ENCODE assay signal across 8 cellular contexts in genomic region chr2:171923206-171923605, GRCh38. TPM values are rescaled to one million over a fixed set of nuclear protein-coding genes. Genes with fewer than 3 reads are reported as not detected.
A peak's percentile ranks its signal among the peaks of the same experiment; 100 is the strongest.
DNase-seq lines count a peak whose midpoint lies in the region; ATAC-seq and TF ChIP-seq lines count a peak whose summit lies in the region.

No MANE protein-coding gene starts in this region.

- ATAC-seq in GM18520 (IDR thresholded peaks at IDR 0.05; ENCODE audit: unreplicated experiment) (no peak), GM18909 (IDR thresholded peaks at IDR 0.05; ENCODE audit: poor library complexity, unreplicated experiment) (no peak)

- no peaks in the 10 kb centered on the region for H3K27me3 ChIP-seq in mononuclear cell (ENCODE audit: insufficient read depth, low read length)

- peaks cover 1% of the 10 kb centered on the region for H3K36me3 Mint-ChIP-seq in chondrocyte (ENCODE audit: low read depth)

- peak overlapping the region; percentile 98 for H3K4me3 ChIP-seq in mononuclear cell (ENCODE audit: low read length)

- H3K27me3 Mint-ChIP-seq in chondrocyte (ENCODE audit: low read depth), result no peaks in the 10 kb centered on the region

- peaks cover 24% of the 10 kb centered on the region for H3K4me1 ChIP-seq in mononuclear cell (ENCODE audit: insufficient read depth, low read length)

- peaks cover 35% of the 10 kb centered on the region for H3K4me1 Mint-ChIP-seq in chondrocyte (ENCODE audit: low read depth)

- H3K4me3 Mint-ChIP-seq in chondrocyte (ENCODE audit: unreplicated experiment), result peak overlapping the region; percentile 99

- no peaks in the 10 kb centered on the region for H3K9me3 ChIP-seq in mononuclear cell (ENCODE audit: low read depth, low read length)

- H3K9me3 Mint-ChIP-seq in chondrocyte (ENCODE audit: low read depth), result no peaks in the 10 kb centered on the region

- peak; percentile 4 for TF ChIP-seq CTCF in chondrocyte (IDR thresholded peaks at IDR 0.05)

- H3K27ac Mint-ChIP-seq in chondrocyte (ENCODE audit: unreplicated experiment), result peak overlapping the region; percentile 100

- peak; percentile 13 for DNase-seq in SKM-1 treated with dmso at 0.1 percent for 144 hours (lab: John Stamatoyannopoulos, UW; ENCODE audit: unreplicated experiment)
- no peak for DNase-seq in SKM-1 (lab: John Stamatoyannopoulos, UW; ENCODE audit: unreplicated experiment)
- peak; percentile 37 for DNase-seq in NCI-H526 treated with DMSO at 0.1 percent for 48 hours (lab: John Stamatoyannopoulos, UW)
- DNase-seq in chondrocyte (ENCODE audit: low spot score), result no peak
- no peak for DNase-seq in HuH-7 (ENCODE audit: low spot score)

RNA-seq across cellular contexts. Expression of gene HAT1, which starts 0.9 kb away (rescaled TPM):
- total RNA-seq in chondrocyte, result 37.9 to 64.0 TPM (median 38.1 TPM) in 3 replicates
- 39.0 TPM for total RNA-seq in mononuclear cell

RNA-seq across cellular contexts. Expression of gene SLC25A12, which starts 29.2 kb away (rescaled TPM):
- total RNA-seq in chondrocyte (18.2 to 30.6 TPM (median 19.0 TPM) in 3 replicates), mononuclear cell (14.8 TPM)

Comparison
In these comparisons a context has a peak if more than half of its experiments do, and no peak if none do; other contexts are left out.
1. DNase-seq: peak in SKM-1 treated with dmso at 0.1 percent for 144 hours (single experiment) and NCI-H526 treated with DMSO at 0.1 percent for 48 hours (single experiment); none in SKM-1 (single experiment), chondrocyte (single experiment) and HuH-7 (single experiment).